In the genomic region with DNA sequence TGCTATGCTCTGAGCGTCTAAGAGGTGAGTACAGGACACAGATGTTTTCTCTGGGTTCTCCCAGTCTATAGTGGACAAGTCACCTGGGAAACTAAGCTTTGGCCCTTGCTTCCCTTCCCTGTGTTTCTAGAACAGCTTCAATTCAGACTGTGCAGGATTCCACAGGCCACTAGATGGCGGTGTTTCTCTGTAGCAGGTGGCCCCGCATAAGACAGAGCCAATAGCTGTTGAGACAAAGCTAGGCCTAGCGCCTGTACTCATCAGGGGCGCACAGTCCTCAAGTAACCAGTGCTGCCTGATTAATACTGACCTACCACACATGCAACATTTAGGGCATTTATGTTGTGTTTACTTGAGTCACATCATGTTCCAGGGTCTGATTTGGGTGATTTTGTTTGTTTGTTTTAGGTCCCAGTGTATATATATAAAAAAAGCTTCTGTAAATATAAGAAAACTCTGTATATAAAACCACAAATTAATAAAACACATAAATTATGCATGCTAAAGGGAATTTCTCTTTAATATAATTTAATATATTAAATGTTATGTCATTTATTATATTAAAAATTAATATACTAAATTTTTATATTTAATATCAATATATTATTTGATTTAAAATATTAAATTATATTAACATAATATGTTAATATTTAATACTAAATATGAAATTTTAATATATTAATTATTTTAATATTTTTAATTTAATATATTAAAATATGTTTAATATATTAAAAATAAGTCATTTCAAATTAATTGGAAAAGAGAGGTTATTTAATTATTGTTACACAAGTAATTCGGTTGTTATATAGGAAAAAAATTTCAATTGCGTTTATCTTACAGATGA, we compare ENCODE assay signal across 8 cellular contexts.
DNase-seq lines count a peak whose midpoint lies in the region; ATAC-seq, FAIRE-seq and TF ChIP-seq lines count a peak whose summit lies in the region.

No MANE protein-coding gene starts in this region.

- H3K56ac ChIP-seq in H1 (replicated peaks; ENCODE audit: insufficient read length, low read depth, low read length) = no peak overlapping the region

- TF ChIP-seq POLR2A in H1 (IDR thresholded peaks at IDR 0.05; ENCODE audit: control extremely low read depth in 1 of 2, low read depth in 2 of 2, low read length in 2 of 2) = no peak

- TF ChIP-seq CTCF in H1 (IDR thresholded peaks at IDR 0.05; ENCODE audit: control extremely low read depth in 1 of 3, insufficient read depth in 1 of 3, low read depth in 1 of 3, low read length in 3 of 3) (peak; percentile 73 to 98 (median 97)), mesothelial cell of epicardium (IDR thresholded peaks at IDR 0.05; ENCODE audit: unreplicated experiment) (peak; percentile 85)

- H4K8ac ChIP-seq in H1 (ENCODE audit: extremely low read depth, insufficient read depth, low read length) = no peak overlapping the region

- H3K9ac ChIP-seq in H1 (replicated peaks in 1 of 4; ENCODE audit: extremely low read depth in 1 of 4, low read depth in 3 of 4, low read length in 3 of 4) = no peak overlapping the region

- H3K9me3 Mint-ChIP-seq in activated CD8-positive, alpha-beta T cell treated with anti-CD3 and anti-CD28 coated beads, Interleukin-2, amount 10 ng/mL, durations not matched to agents 7 days and 5 days (ENCODE audit: insufficient read depth) = no peaks in the 10 kb centered on the region
- no peaks in the 10 kb centered on the region for H3K9me3 Mint-ChIP-seq in mesothelial cell of epicardium

- peaks cover 37% of the 10 kb centered on the region for H3K27me3 Mint-ChIP-seq in activated CD8-positive, alpha-beta T cell treated with anti-CD3 and anti-CD28 coated beads, Interleukin-2, amount 10 ng/mL, durations not matched to agents 7 days and 5 days (ENCODE audit: low read depth)
- H3K27me3 Mint-ChIP-seq in mesothelial cell of epicardium (ENCODE audit: low read depth) = peaks cover 9% of the 10 kb centered on the region

- no peaks in the 10 kb centered on the region for H3K36me3 ChIP-seq in H1 (ENCODE audit: control insufficient read depth in 2 of 4, insufficient read depth in 4 of 4, low read length in 3 of 4)

- no peak overlapping the region for H2AK5ac ChIP-seq in H1 (ENCODE audit: low read depth, low read length)

- no peak overlapping the region for H2BK15ac ChIP-seq in H1 (ENCODE audit: low read length)

- H3K4me1 ChIP-seq in H1 (replicated peaks in 1 of 4; ENCODE audit: control insufficient read depth in 3 of 4, insufficient read depth in 4 of 4, low read length in 3 of 4) = no peaks in the 10 kb centered on the region

- peak; percentile 97 for FAIRE-seq in HTR-8/SVneo (lab: Jason Lieb, UNC)
- FAIRE-seq in H1 (lab: Jason Lieb, UNC) = peak; percentile 95

- no peaks in the 10 kb centered on the region for H3K23me2 ChIP-seq in H1 (ENCODE audit: low read depth, low read length)

- H3K23ac ChIP-seq in H1 (ENCODE audit: insufficient read length) = no peak overlapping the region

- ATAC-seq in GM21526 (IDR thresholded peaks at IDR 0.05; ENCODE audit: low FRiP score, unreplicated experiment) = peak; percentile 99
- peak; percentile 99 for ATAC-seq in activated CD8-positive, alpha-beta T cell treated with anti-CD3 and anti-CD28 coated beads, Interleukin-2, amount 10 ng/mL, durations not matched to agents 7 days and 5 days

- no peaks in the 10 kb centered on the region for H4K20me1 ChIP-seq in H1 (replicated peaks in 1 of 2; ENCODE audit: control insufficient read depth in 1 of 2, insufficient read depth in 2 of 2, low read length in 2 of 2)

- no peaks in the 10 kb centered on the region for H3K79me2 ChIP-seq in H1 (ENCODE audit: control insufficient read depth in 1 of 2, insufficient read depth in 2 of 2, low read length in 2 of 2)

- H2BK5ac ChIP-seq in H1 (ENCODE audit: low read depth, low read length) = no peak overlapping the region

- H2AFZ ChIP-seq in H1 (ENCODE audit: low read length) = 0 out of 2 replicates have a peak overlapping the region, but pooled peaks have one; percentile 43

- POLR2A ChIA-PET in activated CD8-positive, alpha-beta T cell treated with anti-CD3 and anti-CD28 coated beads, Interleukin-2, amount 10 ng/mL, durations not matched to agents 7 days and 5 days (lab: Charles Lee) = interaction anchor here (0.5 to 0.9 kb wide), 3 partner anchors 12 to 373 kb away, joined by 3 to 5 read pairs (median 3); no protein-coding TSS in a partner anchor
- POLR2A ChIA-PET in H1 (lab: Charles Lee; ENCODE audit: partially characterized antibody) = interaction anchor here (0.9 to 1.1 kb wide), 2 partner anchors 304 to 341 kb away, joined by 3 read pairs; no protein-coding TSS in a partner anchor

- no peak overlapping the region for H2BK12ac ChIP-seq in H1 (ENCODE audit: low read depth, low read length)

- no peak overlapping the region for H3K27ac Mint-ChIP-seq in activated CD8-positive, alpha-beta T cell treated with anti-CD3 and anti-CD28 coated beads, Interleukin-2, amount 10 ng/mL, durations not matched to agents 7 days and 5 days
- H3K27ac Mint-ChIP-seq in mesothelial cell of epicardium = no peak overlapping the region

- TF ChIP-seq RAD21 in H1 (IDR thresholded peaks at IDR 0.05 in 1 of 2, conservative IDR thresholded peaks at IDR 0.05 in 1 of 2; ENCODE audit: low read depth in 2 of 2, low read length in 2 of 2) = peak; percentile 99 to 100

- no peak overlapping the region for H3K27ac ChIP-seq in H1 (ENCODE audit: low read depth, low read length)

- CTCF ChIA-PET in activated CD8-positive, alpha-beta T cell treated with anti-CD3 and anti-CD28 coated beads, Interleukin-2, amount 10 ng/mL, durations not matched to agents 7 days and 5 days (lab: Charles Lee) = interaction anchor here (0.6 to 3.1 kb wide), 76 partner anchors 9 to 1132 kb away, joined by 3 to 85 read pairs (median 4); a partner anchor contains a TSS
- CTCF ChIA-PET in H1 (lab: Charles Lee; ENCODE audit: partially characterized antibody) = interaction anchor here (0.5 to 5.4 kb wide), 92 partner anchors 8 to 639 kb away, joined by 3 to 63 read pairs (median 4); no protein-coding TSS in a partner anchor

- no peak overlapping the region for H4K5ac ChIP-seq in H1 (ENCODE audit: insufficient read length, low read depth, low read length)

- H3K4me1 Mint-ChIP-seq in activated CD8-positive, alpha-beta T cell treated with anti-CD3 and anti-CD28 coated beads, Interleukin-2, amount 10 ng/mL, durations not matched to agents 7 days and 5 days (ENCODE audit: low read depth) = no peaks in the 10 kb centered on the region
- H3K4me1 Mint-ChIP-seq in mesothelial cell of epicardium = peaks cover 15% of the 10 kb centered on the region

- H2BK20ac ChIP-seq in H1 (ENCODE audit: low read length) = no peak overlapping the region

- DNase-seq in DMS114 treated with DMSO at 0.1 percent for 48 hours (lab: John Stamatoyannopoulos, UW; ENCODE audit: unreplicated experiment) (peak; percentile 84), HTR-8/SVneo (ENCODE audit: insufficient read length, low spot score) (peak; percentile 96), H1 (ENCODE audit: low read depth in 1 of 2, low spot score in 2 of 2) (peak; percentile 70 to 89), mesothelial cell of epicardium (ENCODE audit: low spot score in 2 of 2, unreplicated experiment in 2 of 2) (peak; percentile 61 to 89)
- DNase-seq in NK-92 treated with Interleukin-12 subunit alpha and Interleukin-12 subunit beta, amount 100 ng/mL, for 24 hours (lab: John Stamatoyannopoulos, UW) = peak; percentile 56
- peak; percentile 89 for DNase-seq in activated CD8-positive, alpha-beta T cell treated with anti-CD3 and anti-CD28 coated beads, Interleukin-2, amount 10 ng/mL, durations not matched to agents 7 days and 5 days
- peak; percentile 44 to 64 for DNase-seq in stimulated activated CD8-positive, alpha-beta memory T cell treated with anti-CD3 and anti-CD28 coated beads, Interleukin-4, amount 100 ng/mL, for 1 hour (ENCODE audit: low read depth in 2 of 2, low spot score in 1 of 2)

- no peak for TF ChIP-seq EP300 in H1 (IDR thresholded peaks at IDR 0.05; ENCODE audit: borderline replicate concordance in 1 of 2, low read depth in 2 of 2, low read length in 2 of 2)

- no peaks in the 10 kb centered on the region for H3K27me3 ChIP-seq in H1 (replicated peaks in 1 of 4; ENCODE audit: control insufficient read depth in 3 of 4, extremely low read depth in 1 of 4, insufficient read depth in 3 of 4, low read length in 3 of 4)

- no peak overlapping the region for H4K91ac ChIP-seq in H1 (replicated peaks; ENCODE audit: insufficient read length, low read length)

- H3K4me3 Mint-ChIP-seq in activated CD8-positive, alpha-beta T cell treated with anti-CD3 and anti-CD28 coated beads, Interleukin-2, amount 10 ng/mL, durations not matched to agents 7 days and 5 days = no peak overlapping the region
- H3K4me3 Mint-ChIP-seq in mesothelial cell of epicardium = no peak overlapping the region

- no peak overlapping the region for H3K4ac ChIP-seq in H1 (replicated peaks; ENCODE audit: insufficient read length, low read depth, low read length)

- H3K36me3 Mint-ChIP-seq in activated CD8-positive, alpha-beta T cell treated with anti-CD3 and anti-CD28 coated beads, Interleukin-2, amount 10 ng/mL, durations not matched to agents 7 days and 5 days (ENCODE audit: low read depth) = no peaks in the 10 kb centered on the region
- no peaks in the 10 kb centered on the region for H3K36me3 Mint-ChIP-seq in mesothelial cell of epicardium

- no peaks in the 10 kb centered on the region for H3K79me1 ChIP-seq in H1 (ENCODE audit: low read depth, low read length)

- H3K9me3 ChIP-seq in H1 (ENCODE audit: insufficient read depth in 2 of 2, low read depth in 1 of 2, low read length in 1 of 2) = no peaks in the 10 kb centered on the region

- no peak overlapping the region for H3K14ac ChIP-seq in H1 (ENCODE audit: insufficient read length)

- H2BK120ac ChIP-seq in H1 (replicated peaks; ENCODE audit: low read depth, low read length) = no peak overlapping the region

- 26 to 100% methylated on average over 1 to 7 of the region's 7 CpGs for WGBS in H1 (ENCODE audit: extremely low coverage in 1 of 2, insufficient coverage in 1 of 2, insufficient read length in 1 of 2, insufficient replicate concordance in 2 of 2, low coverage in 1 of 2, low lambda C conversion rate in 2 of 2, missing lambda C conversion rate in 1 of 2), 2 experiments

- no peak overlapping the region for H3K4me3 ChIP-seq in H1 (ENCODE audit: extremely low read depth in 1 of 4, insufficient read depth in 2 of 4, low read depth in 3 of 4, low read length in 4 of 4)

- H3K4me2 ChIP-seq in H1 (ENCODE audit: insufficient read depth in 1 of 2, low read depth in 2 of 2, low read length in 2 of 2) = no peak overlapping the region

- no peak overlapping the region for H3K18ac ChIP-seq in H1 (ENCODE audit: extremely low read depth, low read length)

TF ChIP-seq in H1, 55 proteins besides CTCF, POLR2A, EP300 and RAD21 (continues in another document):
- TF ChIP-seq YY1 (IDR thresholded peaks at IDR 0.05; ENCODE audit: low read depth, low read length) = 0 out of 2 replicates have a peak, but pooled peaks have one; percentile 20
